ENCODE assay signal across 8 cellular contexts in the genomic region with DNA sequence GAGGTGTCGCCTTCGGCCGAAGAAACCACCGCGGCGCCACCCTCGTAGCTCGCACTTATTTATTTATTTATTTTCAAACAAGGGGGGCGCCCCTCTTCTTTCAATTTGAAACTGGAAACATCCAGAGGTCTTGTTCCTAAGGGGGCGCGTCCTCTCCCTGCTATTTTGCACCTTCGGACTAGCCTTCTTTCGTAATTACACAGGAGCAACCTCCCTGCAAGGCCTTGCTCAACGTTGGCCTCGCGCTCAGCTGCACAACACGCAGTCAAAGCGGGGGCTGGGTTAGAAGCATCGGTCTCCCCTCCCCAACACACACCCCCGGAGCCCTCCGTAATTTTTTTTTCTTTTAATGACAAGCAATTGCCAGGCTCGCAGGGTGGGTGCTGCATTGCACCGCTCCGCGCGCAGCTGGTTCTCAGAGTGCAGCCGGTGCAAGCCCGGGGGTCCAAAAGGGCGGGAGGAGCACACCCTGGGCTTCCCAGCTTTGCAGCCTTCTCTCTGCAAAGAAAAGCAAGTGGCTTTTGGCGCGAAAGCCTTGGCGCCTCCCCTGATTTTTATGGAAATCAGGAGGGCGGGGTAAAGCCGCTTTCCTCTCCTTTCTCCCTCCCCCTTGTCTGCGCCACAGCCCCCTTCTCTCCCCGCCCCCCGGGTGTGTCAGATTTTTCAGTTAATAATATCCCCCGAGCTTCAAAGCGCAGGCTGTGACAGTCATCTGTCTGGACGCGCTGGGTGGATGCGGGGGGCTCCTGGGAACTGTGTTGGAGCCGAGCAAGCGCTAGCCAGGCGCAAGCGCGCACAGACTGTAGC. TPM values are rescaled to one million over a fixed set of nuclear protein-coding genes. Genes with fewer than 3 reads are reported as not detected.
DNase-seq lines count a peak whose midpoint lies in the region; ATAC-seq and TF ChIP-seq lines count a peak whose summit lies in the region.

A gene (plus strand): TSS at position 697 of the 807 bp plus-strand sequence. CDS start 1,515 bp downstream, outside the sequence.

- H3K9me3 Mint-ChIP-seq in activated naive CD8-positive, alpha-beta T cell (ENCODE audit: low read depth): no peaks in the 10 kb centered on the region

- peak within 1 kb of the TSS; percentile 49 for H2AFZ ChIP-seq in neuron (ENCODE audit: low read depth, low read length)

- peak within 1 kb of the TSS; percentile 78 for H3K4me3 Mint-ChIP-seq in activated naive CD8-positive, alpha-beta T cell

- intact Hi-C loops in head of caudate nucleus (cut with DNase I): loop anchor here (5.0 to 10.0 kb wide), 6 partner anchors 75 to 667 kb away; no protein-coding TSS in a partner anchor
- intact Hi-C loops in vagina (cut with DNase I): loop anchor here (5.0 kb wide), 1 partner anchor 667 kb away; no protein-coding TSS in a partner anchor

- no peaks in the 10 kb centered on the region for H3K27me3 ChIP-seq in neuron (ENCODE audit: insufficient read depth, low read length)
- H3K27me3 ChIP-seq in vagina: no peaks in the 10 kb centered on the region

- TF ChIP-seq POLR2A in vagina (IDR thresholded peaks at IDR 0.05): no peak

- H3K4me1 ChIP-seq in neuron (ENCODE audit: insufficient read depth, low read length) (peaks cover 24% of the 10 kb centered on the region), vagina (peaks cover 47% of the 10 kb centered on the region)

- peak within 1 kb of the TSS; percentile 48 for H3K4me3 ChIP-seq in neuron (ENCODE audit: low read length)
- peak within 1 kb of the TSS; percentile 48 to 61 for H3K4me3 ChIP-seq in vagina

- H3K36me3 Mint-ChIP-seq in activated naive CD8-positive, alpha-beta T cell: no peaks in the 10 kb centered on the region

- peaks cover 37% of the 10 kb centered on the region for H3K4me1 Mint-ChIP-seq in activated naive CD8-positive, alpha-beta T cell (ENCODE audit: low read depth)

- DNase-seq in EH (ENCODE audit: low read depth) (peak; percentile 25), NCI-H524 (lab: John Stamatoyannopoulos, UW) (peak; percentile 86 to 94), head of caudate nucleus (peak; percentile 63 to 94 (median 85)), vagina (ENCODE audit: extremely low spot score in 2 of 2) (no peak), T1000 (lab: John Stamatoyannopoulos, UW) (no peak)

- H3K27me3 Mint-ChIP-seq in activated naive CD8-positive, alpha-beta T cell: peaks cover 22% of the 10 kb centered on the region

- no peak within 1 kb of the TSS for H3K27ac Mint-ChIP-seq in activated naive CD8-positive, alpha-beta T cell

- no peaks in the 10 kb centered on the region for H3K9me3 ChIP-seq in neuron (ENCODE audit: low read length)
- no peaks in the 10 kb centered on the region for H3K9me3 ChIP-seq in vagina

- H3K27ac ChIP-seq in vagina: no peak within 1 kb of the TSS

- TF ChIP-seq CTCF in vagina (IDR thresholded peaks at IDR 0.05): peak in 2 of 3 experiments; percentile 39 to 81

- ATAC-seq in HG02678 (IDR thresholded peaks at IDR 0.05; ENCODE audit: unreplicated experiment): peak; percentile 2

- H3K36me3 ChIP-seq in neuron (ENCODE audit: insufficient read depth, low read length): peaks cover 25% of the 10 kb centered on the region
- no peaks in the 10 kb centered on the region for H3K36me3 ChIP-seq in vagina

RNA-seq across cellular contexts. Expression of the gene that starts here (rescaled TPM):
- 2.0 TPM for total RNA-seq in vagina

Comparison
In these comparisons a context has a peak if more than half of its experiments do, and no peak if none do; other contexts are left out.
1. DNase-seq: peak in EH (single experiment), NCI-H524 (2 of 2) and head of caudate nucleus (42 of 42); none in vagina (0 of 2) and T1000 (single experiment).